In genomic region chr4:109801099-109801789, GRCh38 we compare ENCODE assay signal across 1 cellular context.
TF ChIP-seq lines count a peak whose summit lies in the region.

No MANE protein-coding gene starts in this region.

TF ChIP-seq in SK-N-SH treated with all-trans-retinoic acid at 6 μM for 48 hours, 23 proteins besides CTCF, POLR2A, EP300 and RAD21 (continued from another document):
- TF ChIP-seq CSRNP3 (CRISPR knock-in tag; IDR thresholded peaks at IDR 0.05) (no peak), OSR1 (CRISPR knock-in tag; IDR thresholded peaks at IDR 0.05) (no peak), SNAI2 (CRISPR knock-in tag; IDR thresholded peaks at IDR 0.05) (no peak), ZFP30 (CRISPR knock-in tag; IDR thresholded peaks at IDR 0.05) (no peak), PATZ1 (CRISPR knock-in tag; IDR thresholded peaks at IDR 0.05; ENCODE audit: borderline replicate concordance) (no peak), TSHZ2 (CRISPR knock-in tag; IDR thresholded peaks at IDR 0.05) (no peak)
